21 cellular contexts compared by ENCODE assay signal in genomic region chr6:15176816-15177215, GRCh38.
A peak's percentile ranks its signal among the peaks of the same experiment; 100 is the strongest.
DNase-seq lines count a peak whose midpoint lies in the region; ATAC-seq, FAIRE-seq and TF ChIP-seq lines count a peak whose summit lies in the region.
"Had no signal": no experiment of that assay in that cellular context is flagged by ENCODE, and none has a peak within 500 bp of the region (broad histone marks: within the 10 kb centered on the region; RNA-seq: fewer than 3 reads in every experiment).

No MANE protein-coding gene starts in this region.

- no peak overlapping the region for H3K14ac ChIP-seq in neuronal stem cell (ENCODE audit: low read length)

- FAIRE-seq in K562 (lab: Jason Lieb, UNC), result peak; percentile 42
- FAIRE-seq: A204.1, G401.6, GM12892, GM19239 had no signal

- no TSS peak for BruUV-seq in K562 (replicated peaks; lab: Mats Ljungman, UMichigan)

- H3K27me3 ChIP-seq in K562 (ENCODE audit: control insufficient read depth in 2 of 2, insufficient read depth in 2 of 2, low read length in 2 of 2) (no peaks in the 10 kb centered on the region), neuronal stem cell (ENCODE audit: control insufficient read depth in 3 of 3, insufficient read depth in 3 of 3, low read depth in 1 of 3, low read length in 3 of 3) (peaks cover 0 to 4% (median 0%) of the 10 kb centered on the region in 3 experiments)
- H3K27me3 ChIP-seq: BLaER1 had no signal

- no peaks in the 10 kb centered on the region for H3K79me2 ChIP-seq in K562 (ENCODE audit: control insufficient read depth, insufficient read depth, low read length)

- no peak overlapping the region for H3K18ac ChIP-seq in neuronal stem cell (ENCODE audit: low read length)

- no peak overlapping the region for H3K23ac ChIP-seq in neuronal stem cell (ENCODE audit: low read depth, low read length, poor library complexity)

- H2AK5ac ChIP-seq in neuronal stem cell (ENCODE audit: low read depth, low read length), result no peak overlapping the region

- in situ Hi-C loops in K562 (cut with MboI) (no loop called here), GM13977 (cut with MboI; ENCODE audit: low pct_unique_long_range_greater_than_20kb, low sequenced_read_pairs, unreplicated experiment) (no loop called here)

- H4K91ac ChIP-seq in neuronal stem cell (ENCODE audit: low read depth, low read length, poor library complexity), result no peak overlapping the region

- H3K4me2 ChIP-seq in K562 (ENCODE audit: insufficient read depth, low read length) (no peak overlapping the region), neuronal stem cell (ENCODE audit: insufficient read depth, low read length, poor library complexity, severe bottlenecking) (no peak overlapping the region)
- H3K4me2 ChIP-seq: BLaER1 had no signal

- peaks cover 0 to 5% of the 10 kb centered on the region in 2 experiments; a peak in 2 of 5 replicates for H3K4me1 ChIP-seq in K562 (replicated peaks in 1 of 2; ENCODE audit: control insufficient read depth in 2 of 2, insufficient read depth in 2 of 2, low read length in 2 of 2)
- peaks cover 0 to 4% of the 10 kb centered on the region in 2 donors for H3K4me1 ChIP-seq in neuronal stem cell (ENCODE audit: control insufficient read depth in 2 of 2, insufficient read depth in 1 of 2, low read depth in 1 of 2, low read length in 2 of 2)
- H3K4me1 ChIP-seq: BLaER1, Caco-2 had no signal

- H3K79me1 ChIP-seq in neuronal stem cell (ENCODE audit: low read depth, low read length), result no peaks in the 10 kb centered on the region

- no peak overlapping the region for H2BK15ac ChIP-seq in neuronal stem cell (ENCODE audit: low read length)

- no peak overlapping the region for H3K4ac ChIP-seq in neuronal stem cell (ENCODE audit: low read length)

- H3K36me3 ChIP-seq in K562 (ENCODE audit: control insufficient read depth, insufficient read depth, low read length) (no peaks in the 10 kb centered on the region), neuronal stem cell (replicated peaks in 1 of 2; ENCODE audit: control insufficient read depth in 2 of 2, insufficient read depth in 2 of 2, low read length in 2 of 2) (no peaks in the 10 kb centered on the region)
- H3K36me3 ChIP-seq: BLaER1 had no signal

- TF ChIP-seq RAD21 in K562 (CRISPR knock-in tag; conservative IDR thresholded peaks at IDR 0.05 in 1 of 2, IDR thresholded peaks at IDR 0.05 in 1 of 2), result no peak

- 62% methylated on average over 9 of the region's 9 CpGs for WGBS in K562 (ENCODE audit: insufficient coverage, low coverage, missing lambda C conversion rate)
- WGBS in neuronal stem cell (ENCODE audit: extremely low coverage in 2 of 2, insufficient read length in 2 of 2, insufficient replicate concordance in 1 of 2), 2 donors, result no CpG with 5 or more reads among the region's 9 CpGs

- H2BK12ac ChIP-seq in neuronal stem cell (ENCODE audit: low read length), result no peak overlapping the region

- ATAC-seq in K562, result no peak
- no peak for ATAC-seq in GM19463 (IDR thresholded peaks at IDR 0.05; ENCODE audit: unreplicated experiment)
- ATAC-seq: CD8-positive, alpha-beta T cell had no signal

- H3K9me3 ChIP-seq in K562 (replicated peaks; ENCODE audit: control insufficient read depth, insufficient read depth, low read depth, low read length), result no peaks in the 10 kb centered on the region
- H3K9me3 ChIP-seq in neuronal stem cell (replicated peaks in 1 of 2; ENCODE audit: control insufficient read depth in 2 of 2, insufficient read depth in 1 of 2, low read depth in 1 of 2, low read length in 2 of 2), result no peaks in the 10 kb centered on the region
- H3K9me3 ChIP-seq: BLaER1, Caco-2 had no signal

- intact Hi-C loops in K562 (cut with micrococcal nuclease), result no loop called here

- H3K4me3 ChIP-seq in K562 (no peak overlapping the region), neuronal stem cell (ENCODE audit: low read length in 2 of 2) (no peak overlapping the region)
- H3K4me3 ChIP-seq: BLaER1 had no signal

- H4K8ac ChIP-seq in neuronal stem cell (ENCODE audit: low read depth, low read length), result no peak overlapping the region

- no peak overlapping the region for H2BK5ac ChIP-seq in neuronal stem cell (ENCODE audit: low read length)

- DNase-seq in NCI-H82 (lab: John Stamatoyannopoulos, UW), result peak; percentile 77
- no peak for DNase-seq in NCI-H82 treated with DMSO at 0.1 percent for 48 hours (lab: John Stamatoyannopoulos, UW; ENCODE audit: unreplicated experiment)
- peak in 1 of 4 experiments; percentile 9 for DNase-seq in K562 (ENCODE audit: extremely low read depth in 1 of 4, low spot score in 3 of 4)
- DNase-seq in neuronal stem cell (ENCODE audit: low spot score), result peak; percentile 32
- no peak for DNase-seq in GM13977 (ENCODE audit: low spot score)
- DNase-seq: Caco-2; CD4-positive, CD25-positive, alpha-beta regulatory T cell; CD8-positive, alpha-beta T cell; DMS153; DND-41; GOT3; H7; HCEC 1CT had no signal

- no peaks in the 10 kb centered on the region for H4K20me1 ChIP-seq in K562 (replicated peaks; ENCODE audit: control insufficient read depth, insufficient read depth, low read length)
- H4K20me1 ChIP-seq: BLaER1 had no signal

- H2AFZ ChIP-seq in K562 (ENCODE audit: low read depth, low read length) (peak overlapping the region; percentile 70), neuronal stem cell (ENCODE audit: low read length) (no peak overlapping the region)

- POLR2A ChIA-PET in K562 (lab: Yijun Ruan, JAX), result no interaction called here

- H3K9me1 ChIP-seq in K562 (ENCODE audit: control insufficient read depth, insufficient read depth, low read length), result no peaks in the 10 kb centered on the region

- H3K27ac ChIP-seq in K562 (ENCODE audit: extremely low read depth, low read depth, low read length) (no peak overlapping the region), neuronal stem cell (replicated peaks; ENCODE audit: low read length) (peak overlapping the region; percentile 79)
- H3K27ac ChIP-seq: 22Rv1, BLaER1, C4-2B had no signal

- no peak for TF ChIP-seq CTCF in K562 (IDR thresholded peaks at IDR 0.05 in 2 of 3, conservative IDR thresholded peaks at IDR 0.05 in 1 of 3; ENCODE audit: insufficient read depth in 2 of 3, low read depth in 1 of 3, low read length in 3 of 3)
- TF ChIP-seq CTCF in GM13977 (IDR thresholded peaks at IDR 0.05; ENCODE audit: extremely low read depth, insufficient read depth, missing control alignments), result no peak

- no peak overlapping the region for H3K9ac ChIP-seq in K562 (ENCODE audit: insufficient read depth in 1 of 2, low read depth in 2 of 2, low read length in 2 of 2)
- H3K9ac ChIP-seq in neuronal stem cell (ENCODE audit: low read depth, low read length, poor library complexity), result no peak overlapping the region
- H3K9ac ChIP-seq: BLaER1 had no signal

- TF ChIP-seq EP300 in K562 (IDR thresholded peaks at IDR 0.05; ENCODE audit: low read length), result no peak

- CTCF ChIA-PET in K562 (lab: Yijun Ruan, JAX; ENCODE audit: low intra/inter-chr PET ratio), result no interaction called here

- no peak overlapping the region for H2BK120ac ChIP-seq in neuronal stem cell (ENCODE audit: low read depth, low read length)

- no peak for TF ChIP-seq POLR2A in K562 (conservative IDR thresholded peaks at IDR 0.05)

TF ChIP-seq in K562, 482 proteins besides CTCF, POLR2A, EP300 and RAD21:
- TF ChIP-seq HMBOX1 (IDR thresholded peaks at IDR 0.05) (no peak), ZKSCAN1 (IDR thresholded peaks at IDR 0.05; ENCODE audit: low read depth, low read length) (peak; percentile 94)

Comparison
In these comparisons a context has a peak if more than half of its experiments do, and no peak if none do; other contexts are left out.
1. DNase-seq: peak in NCI-H82 (single experiment) and neuronal stem cell (single experiment); none in NCI-H82 treated with DMSO at 0.1 percent for 48 hours (single experiment) and GM13977 (single experiment).